ENCODE assay signal across 18 cellular contexts in the genomic region with DNA sequence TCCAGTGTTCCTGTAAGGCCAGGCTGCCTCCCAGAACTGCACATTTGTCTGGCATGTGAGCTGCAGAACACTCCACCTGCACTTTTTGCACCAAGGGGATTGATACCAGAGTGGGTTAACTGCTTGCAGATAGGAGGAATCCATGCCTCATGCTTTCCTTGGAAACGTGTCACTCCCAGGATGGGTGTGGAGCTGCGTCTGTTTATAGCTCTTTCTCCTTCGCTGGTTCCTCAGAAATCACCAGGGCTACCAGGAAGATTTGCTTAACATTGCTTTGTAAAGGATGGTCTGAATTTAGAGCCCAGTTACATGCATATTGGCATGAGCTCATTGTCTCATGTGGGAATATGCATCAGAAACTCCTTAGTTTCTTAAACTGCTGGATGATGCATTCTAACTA.
"Had no signal": no experiment of that assay in that cellular context is flagged by ENCODE, and none has a peak within 500 bp of the region (broad histone marks: within the 10 kb centered on the region; RNA-seq: fewer than 3 reads in every experiment).

No MANE protein-coding gene starts in this region.

- H3K27me3 ChIP-seq: breast epithelium, neural progenitor cell, ovary, transverse colon had no signal

- H3K9me3 Mint-ChIP-seq: activated B cell treated with CpG ODN at 0.5 μM for 24 hours; activated CD4-positive, alpha-beta T cell treated with anti-CD3 and anti-CD28 coated beads, Interleukin-2, amount 10 ng/mL, durations not matched to agents 24 days and 14 days; activated naive CD8-positive, alpha-beta T cell treated with anti-CD3 and anti-CD28 coated beads, Interleukin-2, amount 50 U/mL, for 24 hours; activated T-helper 1 cell treated with anti-CD3 and anti-CD28 coated beads, Interleukin-12 subunit alpha, Interleukin-12 subunit beta, Interleukin-2, Interleukin-4 antibody, amounts not matched to agents 30 ng/mL and 10 ng/mL and 1 ng/mL, durations not matched to agents 14 hours and 24 hours and 36 hours had no signal

- DNase-seq: activated B cell treated with CpG ODN at 0.5 μM for 24 hours; activated CD4-positive, alpha-beta T cell treated with anti-CD3 and anti-CD28 coated beads, Interleukin-2, amount 10 ng/mL, durations not matched to agents 24 days and 14 days; activated CD8-positive, alpha-beta T cell treated with anti-CD3 and anti-CD28 coated beads, Interleukin-2, amount 10 ng/mL, durations not matched to agents 7 days and 5 days; activated naive CD8-positive, alpha-beta T cell treated with anti-CD3 and anti-CD28 coated beads, Interleukin-2, amount 50 U/mL, for 24 hours; aorta; dorsolateral prefrontal cortex; hippocampal formation; kidney; left ventricle myocardium inferior; mesendoderm; ovary; stimulated activated CD4-positive, alpha-beta T cell treated with anti-CD3 and anti-CD28 coated beads, Interleukin-4, amount 100 ng/mL, for 4 hours; stimulated activated naive CD8-positive, alpha-beta T cell treated with anti-CD3 and anti-CD28 coated beads, Interleukin-15, Interleukin-2, amounts not matched to agents 100 U/mL and 50 U/mL, for 24 hours; transverse colon had no signal

- H3K4me1 Mint-ChIP-seq: activated B cell treated with CpG ODN at 0.5 μM for 24 hours; activated naive CD8-positive, alpha-beta T cell treated with anti-CD3 and anti-CD28 coated beads, Interleukin-2, amount 50 U/mL, for 24 hours had no signal

- H3K27ac ChIP-seq: breast epithelium, dorsolateral prefrontal cortex, left ventricle myocardium inferior, neural progenitor cell, ovary had no signal

- H3K4me3 Mint-ChIP-seq: activated B cell treated with CpG ODN at 0.5 μM for 24 hours; activated CD4-positive, alpha-beta T cell treated with anti-CD3 and anti-CD28 coated beads, Interleukin-2, amount 10 ng/mL, durations not matched to agents 24 days and 14 days; activated CD8-positive, alpha-beta T cell treated with anti-CD3 and anti-CD28 coated beads, Interleukin-2, amount 10 ng/mL, durations not matched to agents 7 days and 5 days; activated naive CD8-positive, alpha-beta T cell treated with anti-CD3 and anti-CD28 coated beads, Interleukin-2, amount 50 U/mL, for 24 hours; activated T-helper 1 cell treated with anti-CD3 and anti-CD28 coated beads, Interleukin-12 subunit alpha, Interleukin-12 subunit beta, Interleukin-2, Interleukin-4 antibody, amounts not matched to agents 30 ng/mL and 10 ng/mL and 1 ng/mL, durations not matched to agents 14 hours and 24 hours and 36 hours had no signal

- H3K36me3 ChIP-seq: breast epithelium, left ventricle myocardium inferior, neural progenitor cell, ovary, transverse colon had no signal

- H3K9ac ChIP-seq: neural progenitor cell had no signal

- H2AFZ ChIP-seq: neural progenitor cell had no signal

- H3K9me3 ChIP-seq: breast epithelium, left ventricle myocardium inferior, ovary, transverse colon had no signal

- H3K36me3 Mint-ChIP-seq: neural progenitor cell had no signal

- H3K4me2 ChIP-seq: neural progenitor cell had no signal

- ATAC-seq: activated CD8-positive, alpha-beta T cell treated with anti-CD3 and anti-CD28 coated beads, Interleukin-2, amount 10 ng/mL, durations not matched to agents 7 days and 5 days; activated naive CD8-positive, alpha-beta T cell treated with anti-CD3 and anti-CD28 coated beads, Interleukin-2, amount 50 U/mL, for 24 hours; esophagus mucosa; stimulated activated naive CD8-positive, alpha-beta T cell treated with anti-CD3 and anti-CD28 coated beads, Interleukin-15, Interleukin-2, amounts not matched to agents 100 U/mL and 50 U/mL, for 24 hours had no signal

- H3K4me3 ChIP-seq: breast epithelium, dorsolateral prefrontal cortex, left ventricle myocardium inferior, neural progenitor cell, ovary, transverse colon had no signal

- H3K27me3 Mint-ChIP-seq: activated B cell treated with CpG ODN at 0.5 μM for 24 hours had no signal

- H3K4me1 ChIP-seq: breast epithelium had no signal
